In genomic region chr3:54719914-54720313, GRCh38 we compare ENCODE assay signal across 7 cellular contexts.
"Had no signal": no experiment of that assay in that cellular context is flagged by ENCODE, and none has a peak within 500 bp of the region (broad histone marks: within the 10 kb centered on the region; RNA-seq: fewer than 3 reads in every experiment).

No MANE protein-coding gene starts in this region.

- H3K9ac ChIP-seq: GM23248 had no signal

- H2AFZ ChIP-seq: GM23248 had no signal

- H3K4me3 ChIP-seq: GM23248 had no signal

- H3K27ac ChIP-seq: GM23248, HL-60 had no signal

- FAIRE-seq: H54 had no signal

- DNase-seq: GM23248, GOT3, H9, HCEC 1CT, KG1 had no signal
